Comparison of ENCODE assay signal across 23 cellular contexts in the genomic region with DNA sequence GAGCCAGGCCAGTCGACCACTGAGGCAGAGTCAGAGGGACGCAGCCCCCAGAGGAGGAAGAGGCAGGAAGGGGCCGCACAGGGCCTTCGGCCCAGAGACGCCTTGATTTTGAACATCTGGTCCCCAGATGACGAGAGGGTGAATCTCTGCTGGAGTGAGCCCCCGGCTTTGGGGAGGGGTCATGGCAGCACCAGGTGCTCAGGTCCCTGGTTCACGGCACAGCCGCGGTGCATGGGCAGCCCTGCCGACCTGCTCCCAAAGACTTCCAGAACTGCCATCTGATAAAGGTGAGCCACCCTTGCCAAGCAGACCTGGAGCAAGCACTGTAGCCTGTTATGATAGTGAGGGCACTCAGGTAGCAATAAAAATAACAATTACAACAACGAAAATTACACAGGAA. TPM values are rescaled to one million over a fixed set of nuclear protein-coding genes. Genes with fewer than 3 reads are reported as not detected.
DNase-seq lines count a peak whose midpoint lies in the region; ATAC-seq, FAIRE-seq and TF ChIP-seq lines count a peak whose summit lies in the region.
"Had no signal": no experiment of that assay in that cellular context is flagged by ENCODE, and none has a peak within 500 bp of the region (broad histone marks: within the 10 kb centered on the region; RNA-seq: fewer than 3 reads in every experiment).

No MANE protein-coding gene starts in this region.

- TF ChIP-seq POLR2A in H54 (IDR thresholded peaks at IDR 0.05; ENCODE audit: low read depth, low read length): no peak

- H3K36me3 Mint-ChIP-seq in CD8-positive, alpha-beta T cell: peaks cover 73% of the 10 kb centered on the region
- H3K36me3 Mint-ChIP-seq in memory B cell: peaks cover 8% of the 10 kb centered on the region

- DNase-seq in CD8-positive, alpha-beta T cell: no peak
- DNase-seq in memory B cell (ENCODE audit: low spot score in 2 of 2) (no peak), mesendoderm (no peak), GM13976 (ENCODE audit: low spot score) (no peak), H54 (ENCODE audit: insufficient read length, low spot score) (no peak), NCI-H2081 treated with DMSO at 0.1 percent for 48 hours (lab: John Stamatoyannopoulos, UW) (no peak)
- DNase-seq: activated CD4-positive, alpha-beta T cell treated with anti-CD3 and anti-CD28 coated beads for 48 hours; DND-41; effector CD4-positive, alpha-beta T cell; midbrain; NCI-H510A treated with DMSO at 0.1 percent for 48 hours had no signal

- WGBS in mesendoderm (ENCODE audit: extremely low coverage, insufficient coverage, low lambda C conversion rate): no CpG with 5 or more reads among the region's 12 CpGs

- no peak overlapping the region for H3K4ac ChIP-seq in mesendoderm (ENCODE audit: low read depth, low read length)

- no peaks in the 10 kb centered on the region for H3K9me3 Mint-ChIP-seq in CD8-positive, alpha-beta T cell
- no peaks in the 10 kb centered on the region for H3K9me3 Mint-ChIP-seq in memory B cell
- H3K9me3 Mint-ChIP-seq: neural progenitor cell, type B pancreatic cell had no signal

- no peak overlapping the region for H2AK5ac ChIP-seq in mesendoderm (ENCODE audit: low read length)

- H3K27ac ChIP-seq in BLaER1 (no peak overlapping the region), OCI-LY3 (ENCODE audit: low read length) (peak overlapping the region; percentile 100), mesendoderm (ENCODE audit: low read depth, low read length) (no peak overlapping the region)
- no peak overlapping the region for H3K27ac ChIP-seq in CD8-positive, alpha-beta T cell (ENCODE audit: low read depth, low read length)
- H3K27ac ChIP-seq: gastroesophageal sphincter, neural progenitor cell had no signal

- H3K79me2 ChIP-seq in OCI-LY3 (ENCODE audit: low read length) (peaks cover 79% of the 10 kb centered on the region), mesendoderm (ENCODE audit: control insufficient read depth, insufficient read depth, low read length) (peaks cover 13% of the 10 kb centered on the region)

- POLR2A ChIA-PET in CD8-positive, alpha-beta T cell (lab: Charles Lee): no interaction called here

- H3K4me1 ChIP-seq in BLaER1 (peaks cover 86% of the 10 kb centered on the region), OCI-LY3 (ENCODE audit: low read length) (peaks cover 99% of the 10 kb centered on the region), mesendoderm (ENCODE audit: control insufficient read depth, low read depth, low read length) (no peaks in the 10 kb centered on the region)
- H3K4me1 ChIP-seq in CD8-positive, alpha-beta T cell (ENCODE audit: insufficient read depth, low read length): peaks cover 36% of the 10 kb centered on the region
- H3K4me1 ChIP-seq: neural progenitor cell had no signal

- intact Hi-C loops in CD8-positive, alpha-beta T cell (cut with DNase I, micrococcal nuclease): no loop called here

- H4K20me1 ChIP-seq in BLaER1 (peaks cover 100% of the 10 kb centered on the region), OCI-LY3 (ENCODE audit: insufficient read depth, low read length) (no peaks in the 10 kb centered on the region)

- CTCF ChIA-PET in CD8-positive, alpha-beta T cell (lab: Charles Lee): interaction anchor here (1.2 kb wide), 1 partner anchor 14 kb away, joined by 3 read pairs; no protein-coding TSS in a partner anchor

- ATAC-seq in CD8-positive, alpha-beta T cell: no peak
- ATAC-seq in memory B cell (ENCODE audit: low read depth): no peak
- ATAC-seq: gastroesophageal sphincter, HCT116 had no signal

- H3K9ac ChIP-seq in BLaER1 (no peak overlapping the region), OCI-LY3 (ENCODE audit: low read length) (peak overlapping the region; percentile 86), mesendoderm (ENCODE audit: low read length) (no peak overlapping the region)
- H3K9ac ChIP-seq: neural progenitor cell had no signal

- no peak for FAIRE-seq in H54 (lab: Jason Lieb, UNC)
- FAIRE-seq: TTC549 had no signal

- H3K23ac ChIP-seq in mesendoderm (ENCODE audit: low read length): no peak overlapping the region

- no peak overlapping the region for H3K18ac ChIP-seq in mesendoderm (ENCODE audit: low read length)

- H3K27me3 ChIP-seq in BLaER1 (no peaks in the 10 kb centered on the region), OCI-LY3 (ENCODE audit: low read depth, low read length) (no peaks in the 10 kb centered on the region), mesendoderm (ENCODE audit: insufficient read depth, low read length, poor library complexity) (no peaks in the 10 kb centered on the region)
- no peaks in the 10 kb centered on the region for H3K27me3 ChIP-seq in CD8-positive, alpha-beta T cell (ENCODE audit: insufficient read depth, low read length)
- H3K27me3 ChIP-seq: esophagus squamous epithelium, gastroesophageal sphincter, neural progenitor cell had no signal

- no peak overlapping the region for H4K5ac ChIP-seq in mesendoderm (ENCODE audit: low read length)

- H3K4me2 ChIP-seq in BLaER1 (peak overlapping the region; percentile 85), OCI-LY3 (ENCODE audit: low read length) (peak overlapping the region; percentile 73), mesendoderm (ENCODE audit: low read length) (no peak overlapping the region)
- H3K4me2 ChIP-seq: neural progenitor cell had no signal

- H3K36me3 ChIP-seq in BLaER1 (peaks cover 70% of the 10 kb centered on the region), OCI-LY3 (replicated peaks; ENCODE audit: low read depth, low read length) (peaks cover 61% of the 10 kb centered on the region), mesendoderm (ENCODE audit: control insufficient read depth, insufficient read depth, low read length) (peaks cover 5% of the 10 kb centered on the region)
- H3K36me3 ChIP-seq in CD8-positive, alpha-beta T cell (ENCODE audit: insufficient read depth, low read length): peaks cover 12% of the 10 kb centered on the region
- H3K36me3 ChIP-seq: neural progenitor cell had no signal

- peaks cover 18% of the 10 kb centered on the region for H3K79me1 ChIP-seq in mesendoderm (ENCODE audit: low read length)

- H3K4me3 Mint-ChIP-seq in CD8-positive, alpha-beta T cell: no peak overlapping the region
- H3K4me3 Mint-ChIP-seq in memory B cell: peak overlapping the region; percentile 90
- H3K4me3 Mint-ChIP-seq: activated naive CD8-positive, alpha-beta T cell; neural progenitor cell; type B pancreatic cell had no signal

- no peaks in the 10 kb centered on the region for H3K27me3 Mint-ChIP-seq in CD8-positive, alpha-beta T cell (ENCODE audit: low read depth)
- no peaks in the 10 kb centered on the region for H3K27me3 Mint-ChIP-seq in memory B cell
- H3K27me3 Mint-ChIP-seq: activated naive CD8-positive, alpha-beta T cell; type B pancreatic cell had no signal

- in situ Hi-C loops in GM13976 (cut with MboI; ENCODE audit: low sequenced_read_pairs, unreplicated experiment): no loop called here

- no peak for TF ChIP-seq CTCF in CD8-positive, alpha-beta T cell (IDR thresholded peaks at IDR 0.05)
- TF ChIP-seq CTCF in OCI-LY3 (IDR thresholded peaks at IDR 0.05; ENCODE audit: low read depth, low read length) (no peak), GM13976 (IDR thresholded peaks at IDR 0.05; ENCODE audit: borderline replicate concordance, control extremely low read depth, extremely low read depth, insufficient read depth, missing control alignments) (no peak)

- H4K8ac ChIP-seq in mesendoderm (ENCODE audit: low read depth, low read length): no peak overlapping the region

- H2BK15ac ChIP-seq in mesendoderm (replicated peaks; ENCODE audit: low read depth): no peak overlapping the region

- no peak overlapping the region for H2BK5ac ChIP-seq in mesendoderm (ENCODE audit: low read length)

- no peak overlapping the region for H2AFZ ChIP-seq in OCI-LY3 (ENCODE audit: low read depth, low read length)
- H2AFZ ChIP-seq: neural progenitor cell had no signal

- peak overlapping the region; percentile 37 for H3K27ac Mint-ChIP-seq in CD8-positive, alpha-beta T cell
- peak overlapping the region; percentile 99 for H3K27ac Mint-ChIP-seq in memory B cell
- H3K27ac Mint-ChIP-seq: activated naive CD8-positive, alpha-beta T cell; neural progenitor cell; type B pancreatic cell had no signal

- H3K56ac ChIP-seq in mesendoderm (ENCODE audit: low read length): no peak overlapping the region

- no peak overlapping the region for H3K4me3 ChIP-seq in BLaER1
- H3K4me3 ChIP-seq in CD8-positive, alpha-beta T cell (ENCODE audit: low read depth, low read length): no peak overlapping the region
- peak overlapping the region; percentile 67 for H3K4me3 ChIP-seq in OCI-LY3 (ENCODE audit: low read length)
- H3K4me3 ChIP-seq in mesendoderm (ENCODE audit: low read length): no peak overlapping the region
- H3K4me3 ChIP-seq: gastroesophageal sphincter, neural progenitor cell, skin epidermis had no signal

- no peak overlapping the region for H2BK120ac ChIP-seq in mesendoderm (ENCODE audit: low read depth, low read length)

- no peaks in the 10 kb centered on the region for H3K9me3 ChIP-seq in BLaER1
- no peaks in the 10 kb centered on the region for H3K9me3 ChIP-seq in CD8-positive, alpha-beta T cell (ENCODE audit: low read length)
- no peaks in the 10 kb centered on the region for H3K9me3 ChIP-seq in OCI-LY3 (ENCODE audit: insufficient read depth, low read length)
- H3K9me3 ChIP-seq: esophagus squamous epithelium, gastroesophageal sphincter had no signal

- peaks cover 37% of the 10 kb centered on the region for H3K4me1 Mint-ChIP-seq in CD8-positive, alpha-beta T cell (ENCODE audit: low read depth)
- H3K4me1 Mint-ChIP-seq in memory B cell: peaks cover 78% of the 10 kb centered on the region
- H3K4me1 Mint-ChIP-seq: neural progenitor cell had no signal

RNA-seq across cellular contexts. Expression of a gene that starts 29.8 kb away (rescaled TPM):
- 10 to 100 TPM; 28.8 to 29.1 TPM for total RNA-seq in CD8-positive, alpha-beta T cell
- polyA plus RNA-seq in mesendoderm (2013, experiment 1 of 2): 135 TPM
- 132 TPM for polyA plus RNA-seq in mesendoderm (2013, experiment 2 of 2)

RNA-seq across cellular contexts. Expression of a gene that starts 48.7 kb away (rescaled TPM):
- total RNA-seq in CD8-positive, alpha-beta T cell: not detected
- 0.15 TPM for polyA plus RNA-seq in mesendoderm (2013, experiment 1 of 2)
- polyA plus RNA-seq in mesendoderm (2013, experiment 2 of 2): 0.11 TPM
- total RNA-seq: chondrocyte, gastroesophageal sphincter, pulmonary artery endothelial cell had no signal
